ENCODE assay signal across 8 cellular contexts in the genomic region with DNA sequence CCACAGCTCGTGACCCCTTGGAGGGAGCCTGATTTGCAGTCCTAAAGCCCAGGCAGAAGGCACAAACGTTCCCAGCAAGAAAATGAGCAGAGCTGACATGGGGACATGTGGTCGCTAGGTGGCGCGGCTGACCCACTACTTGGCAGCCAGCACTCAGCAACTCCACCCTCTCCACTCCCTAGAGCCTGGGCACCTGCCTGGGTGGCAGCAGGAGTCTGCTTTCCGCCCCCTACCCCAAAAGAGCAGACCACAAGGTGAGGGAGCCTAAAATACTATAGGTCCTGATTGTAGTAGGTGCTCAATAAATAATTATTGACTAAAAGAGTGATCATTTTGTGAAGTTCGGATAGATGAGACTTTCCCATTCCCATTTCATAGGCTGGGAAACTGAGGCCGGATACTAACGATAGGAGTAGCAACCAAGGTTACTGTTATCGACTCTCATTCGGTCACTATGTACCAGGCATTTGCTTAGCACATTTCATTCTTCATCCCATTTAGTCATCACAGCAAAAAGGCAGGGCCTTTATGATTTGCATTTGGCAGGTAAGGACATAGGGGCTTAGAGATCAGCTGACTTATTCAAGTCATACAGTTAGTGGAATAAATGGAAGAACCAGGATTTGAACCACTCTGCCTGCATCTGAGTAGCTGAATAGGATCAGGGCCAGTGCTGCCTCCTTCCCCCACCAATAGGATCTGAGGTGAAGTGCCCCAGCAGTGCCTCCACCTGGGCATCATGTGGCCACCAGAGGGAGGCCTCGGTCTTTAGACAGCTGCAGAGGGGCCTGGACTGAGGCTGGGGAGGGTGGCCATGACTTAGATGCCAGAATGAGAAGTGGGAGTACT. TPM values are rescaled to one million over a fixed set of nuclear protein-coding genes. Genes with fewer than 3 reads are reported as not detected.
A peak's percentile ranks its signal among the peaks of the same experiment; 100 is the strongest.
DNase-seq lines count a peak whose midpoint lies in the region; ATAC-seq and TF ChIP-seq lines count a peak whose summit lies in the region.

No MANE protein-coding gene starts in this region.

- H3K9me2 ChIP-seq in PC-3 (replicated peaks; ENCODE audit: low read length) (no peaks in the 10 kb centered on the region), neural cell (ENCODE audit: insufficient read depth, low read length) (no peaks in the 10 kb centered on the region)

- intact Hi-C loops in PC-3 (cut with micrococcal nuclease) = loop anchor here (1.0 to 5.0 kb wide), 3 partner anchors 123 to 286 kb away; a partner anchor contains a TSS
- intact Hi-C loops in stomach (cut with DNase I; ENCODE audit: low total_unique reads) = loop anchor here (10.0 kb wide), 2 partner anchors 119 to 281 kb away; a partner anchor contains a TSS

- ATAC-seq in PC-3 (peak; percentile 96), esophagus mucosa (peak; percentile 92), GM21515 (IDR thresholded peaks at IDR 0.05; ENCODE audit: unreplicated experiment) (no peak)

- TF ChIP-seq RAD21 in neural cell (conservative IDR thresholded peaks at IDR 0.05) = peak; percentile 78

- H3K36me3 ChIP-seq in PC-3 (ENCODE audit: low read depth, low read length) = 0 out of 2 replicates have a peak, but pooled peaks cover 3% of the 10 kb centered on the region
- no peaks in the 10 kb centered on the region for H3K36me3 ChIP-seq in neural cell (ENCODE audit: insufficient read depth, low read length)
- peaks cover 0 to 32% (median 15%) of the 10 kb centered on the region in 4 donors for H3K36me3 ChIP-seq in stomach

- TF ChIP-seq POLR2A in stomach (IDR thresholded peaks at IDR 0.05) = no peak

- no TSS peak for BruUV-seq in PC-3 (replicated peaks; lab: Mats Ljungman, UMichigan)

- no peak overlapping the region for H3K4me2 ChIP-seq in PC-3 (ENCODE audit: low read length)
- no peak overlapping the region for H3K4me2 ChIP-seq in neural cell (ENCODE audit: low read length)

- H3K4me3 ChIP-seq in PC-3 (ENCODE audit: low read length) = no peak overlapping the region
- no peak overlapping the region for H3K4me3 ChIP-seq in neural cell (ENCODE audit: low read length)
- H3K4me3 ChIP-seq in stomach = no peak overlapping the region

- H2AFZ ChIP-seq in PC-3 (ENCODE audit: low read length) (no peak overlapping the region), neural cell (ENCODE audit: low read depth, low read length) (no peak overlapping the region)

- H3K9ac ChIP-seq in PC-3 (ENCODE audit: low read length) = no peak overlapping the region
- no peak overlapping the region for H3K9ac ChIP-seq in neural cell (ENCODE audit: low read length)

- H3K9me3 ChIP-seq in PC-3 (ENCODE audit: low read length) (no peaks in the 10 kb centered on the region), neural cell (ENCODE audit: low read length) (no peaks in the 10 kb centered on the region), stomach (no peaks in the 10 kb centered on the region)

- no peak overlapping the region for H3K27ac ChIP-seq in PC-3 (ENCODE audit: low read length)
- no peak overlapping the region for H3K27ac ChIP-seq in neural cell (ENCODE audit: low read length)
- H3K27ac ChIP-seq in stomach = no peak overlapping the region

- CTCF ChIA-PET in PC-3 (lab: Charles Lee) = interaction anchor here (0.5 to 2.5 kb wide), 9 partner anchors 9 to 283 kb away, joined by 3 to 45 read pairs (median 4); a partner anchor contains a TSS

- 28 to 41% (median 33%) methylated on average over 11 to 12 of the region's 12 CpGs for WGBS in stomach, 5 donors

- peak; percentile 92 for TF ChIP-seq CTCF in GM13976 (IDR thresholded peaks at IDR 0.05; ENCODE audit: borderline replicate concordance, control extremely low read depth, extremely low read depth, insufficient read depth, missing control alignments)
- peak; percentile 98 for TF ChIP-seq CTCF in PC-3 (conservative IDR thresholded peaks at IDR 0.05; ENCODE audit: low read depth, low read length)
- peak; percentile 74 for TF ChIP-seq CTCF in neural cell (IDR thresholded peaks at IDR 0.05; ENCODE audit: poor library complexity, severe bottlenecking)
- TF ChIP-seq CTCF in stomach (IDR thresholded peaks at IDR 0.05) = peak in 5 of 7 experiments; percentile 54 to 68 (median 64)

- TF ChIP-seq EP300 in neural cell (conservative IDR thresholded peaks at IDR 0.05; ENCODE audit: poor library complexity, severe bottlenecking) = no peak
- no peak for TF ChIP-seq EP300 in stomach (IDR thresholded peaks at IDR 0.05)

- POLR2A ChIA-PET in PC-3 (lab: Charles Lee; ENCODE audit: unreplicated experiment) = interaction anchor here (0.5 kb wide), 1 partner anchor 96 kb away, joined by 3 read pairs; no protein-coding TSS in a partner anchor

- DNase-seq in GM13976 (ENCODE audit: low spot score) = peak; percentile 84
- DNase-seq in HT1080 (ENCODE audit: low read depth) = peak; percentile 73
- DNase-seq in PC-3 = peak; percentile 92
- DNase-seq in activated T-cell treated with anti-CD3 and anti-CD28 coated beads for 4 hours = peak; percentile 68
- DNase-seq in stomach = peak; percentile 79

- in situ Hi-C loops in GM13976 (cut with MboI; ENCODE audit: low sequenced_read_pairs, unreplicated experiment) = loop anchor here (5.0 kb wide), 1 partner anchor 121 kb away; no protein-coding TSS in a partner anchor

- H3K27me3 ChIP-seq in PC-3 (ENCODE audit: low read length) (no peaks in the 10 kb centered on the region), neural cell (ENCODE audit: insufficient read depth, low read depth, low read length) (no peaks in the 10 kb centered on the region), stomach (peaks cover 0 to 3% (median 0%) of the 10 kb centered on the region in 3 donors)

- H3F3A ChIP-seq in PC-3 (ENCODE audit: low read length, unreplicated experiment) = no peaks in the 10 kb centered on the region
- H3F3A ChIP-seq in neural cell (ENCODE audit: insufficient read depth, low read length, poor library complexity, severe bottlenecking) = no peaks in the 10 kb centered on the region

- H4K20me1 ChIP-seq in PC-3 (ENCODE audit: low read length) (no peaks in the 10 kb centered on the region), neural cell (ENCODE audit: insufficient read depth) (no peaks in the 10 kb centered on the region)

- H3K79me2 ChIP-seq in PC-3 (ENCODE audit: low read length) (no peaks in the 10 kb centered on the region), neural cell (replicated peaks; ENCODE audit: insufficient read depth, low read length) (no peaks in the 10 kb centered on the region)

- no peaks in the 10 kb centered on the region for H3K4me1 ChIP-seq in PC-3 (ENCODE audit: insufficient read depth, low read length)
- no peaks in the 10 kb centered on the region for H3K4me1 ChIP-seq in stomach

TF ChIP-seq in neural cell, 6 proteins besides CTCF, POLR2A, EP300 and RAD21:
- TF ChIP-seq SMC3 (conservative IDR thresholded peaks at IDR 0.05; ENCODE audit: poor library complexity) = peak; percentile 77
- no peak for TF ChIP-seq EZH2 (IDR thresholded peaks at IDR 0.05; ENCODE audit: borderline replicate concordance, insufficient read depth, low read length, poor library complexity, severe bottlenecking)

RNA-seq across cellular contexts. Expression of a gene that starts 57.3 kb away (rescaled TPM):
- total RNA-seq in HT1080 (2014; rRNA removed; shearing (Covaris generic)) = not detected in 2 replicates
- not detected in 2 replicates for polyA plus RNA-seq in HT1080 (2015; cell fraction: cytosol; rRNA removed)
- polyA plus RNA-seq in HT1080 (2015; cell fraction: nucleus; rRNA removed) = not detected in 2 replicates
- total RNA-seq in PC-3 (2014; rRNA removed) (not detected in 2 replicates), esophagus mucosa (not detected), stomach (not detected)
- polyA plus RNA-seq in neural cell (not detected in 2 replicates), stomach (not detected)
- polyA minus RNA-seq in neural cell = not detected in 2 replicates
